ENCODE assay signal across 15 cellular contexts in the genomic region with DNA sequence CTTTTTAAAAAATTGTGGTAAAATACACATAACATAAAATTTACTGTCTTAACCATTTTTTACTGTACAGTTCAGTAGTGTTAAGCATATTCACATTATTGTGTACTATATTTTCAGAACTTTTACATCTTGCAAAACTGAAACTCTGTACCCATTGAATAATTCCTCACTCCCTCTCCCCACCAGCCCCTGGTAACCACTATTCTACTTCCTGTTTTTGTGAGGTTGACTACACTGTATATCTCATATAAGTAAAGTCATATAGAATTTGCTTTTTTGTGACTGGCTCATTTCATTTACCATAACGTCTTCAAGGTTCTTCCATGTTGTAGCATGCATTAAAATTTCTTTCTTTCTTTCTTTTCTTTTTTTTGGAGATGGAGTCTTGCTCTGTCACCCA.
DNase-seq lines count a peak whose midpoint lies in the region; ATAC-seq and FAIRE-seq lines count a peak whose summit lies in the region.
"Had no signal": no experiment of that assay in that cellular context is flagged by ENCODE, and none has a peak within 500 bp of the region (broad histone marks: within the 10 kb centered on the region; RNA-seq: fewer than 3 reads in every experiment).

No MANE protein-coding gene starts in this region.

- no peaks in the 10 kb centered on the region for H3K27me3 Mint-ChIP-seq in activated CD8-positive, alpha-beta T cell treated with anti-CD3 and anti-CD28 coated beads, Interleukin-2, amount 10 ng/mL, durations not matched to agents 7 days and 5 days (ENCODE audit: low read depth)

- H3K4me3 Mint-ChIP-seq in activated CD8-positive, alpha-beta T cell treated with anti-CD3 and anti-CD28 coated beads, Interleukin-2, amount 10 ng/mL, durations not matched to agents 7 days and 5 days: peak overlapping the region; percentile 44

- peak; percentile 66 for ATAC-seq in activated CD8-positive, alpha-beta T cell treated with anti-CD3 and anti-CD28 coated beads, Interleukin-2, amount 10 ng/mL, durations not matched to agents 7 days and 5 days
- no peak for ATAC-seq in esophagus mucosa
- ATAC-seq: HCT116, left lobe of liver had no signal

- H3K9me3 Mint-ChIP-seq in activated CD8-positive, alpha-beta T cell treated with anti-CD3 and anti-CD28 coated beads, Interleukin-2, amount 10 ng/mL, durations not matched to agents 7 days and 5 days (ENCODE audit: insufficient read depth): no peaks in the 10 kb centered on the region

- H3K36me3 Mint-ChIP-seq in activated CD8-positive, alpha-beta T cell treated with anti-CD3 and anti-CD28 coated beads, Interleukin-2, amount 10 ng/mL, durations not matched to agents 7 days and 5 days (ENCODE audit: low read depth): peaks cover 75% of the 10 kb centered on the region

- peak; percentile 15 for FAIRE-seq in GM18507 (lab: Jason Lieb, UNC)

- POLR2A ChIA-PET in activated CD8-positive, alpha-beta T cell treated with anti-CD3 and anti-CD28 coated beads, Interleukin-2, amount 10 ng/mL, durations not matched to agents 7 days and 5 days (lab: Charles Lee): no interaction called here

- peaks cover 36% of the 10 kb centered on the region for H3K4me1 Mint-ChIP-seq in activated CD8-positive, alpha-beta T cell treated with anti-CD3 and anti-CD28 coated beads, Interleukin-2, amount 10 ng/mL, durations not matched to agents 7 days and 5 days (ENCODE audit: low read depth)

- CTCF ChIA-PET in activated CD8-positive, alpha-beta T cell treated with anti-CD3 and anti-CD28 coated beads, Interleukin-2, amount 10 ng/mL, durations not matched to agents 7 days and 5 days (lab: Charles Lee): interaction anchor here (1.0 to 1.3 kb wide), 4 partner anchors 9 to 140 kb away, joined by 4 to 7 read pairs (median 5); partner anchors contain the start of gene LIX1

- DNase-seq in AML-193 (lab: John Stamatoyannopoulos, UW): peak; percentile 18 to 22
- DNase-seq in GM18507 (ENCODE audit: extremely low spot score, insufficient read length, low read depth): no peak
- DNase-seq in Kasumi-1 (lab: John Stamatoyannopoulos, UW): peak; percentile 60 to 63
- DNase-seq in activated CD8-positive, alpha-beta T cell treated with anti-CD3 and anti-CD28 coated beads, Interleukin-2, amount 10 ng/mL, durations not matched to agents 7 days and 5 days: no peak
- no peak for DNase-seq in HPDE6-E6E7 (ENCODE audit: extremely low spot score)
- DNase-seq in activated effector memory CD4-positive, alpha-beta T cell treated with Interleukin-2 at 50 U/mL for 16 hours: no peak
- no peak for DNase-seq in putamen (ENCODE audit: low spot score)
- DNase-seq: activated CD8-positive, alpha-beta memory T cell treated with anti-CD3 and anti-CD28 coated beads, Interleukin-2, amount 50 U/mL, for 4 hours; hippocampal formation; NCI-H1092 treated with DMSO at 0.1 percent for 48 hours; retina; T-helper 9 cell had no signal

- peak overlapping the region; percentile 77 for H3K27ac Mint-ChIP-seq in activated CD8-positive, alpha-beta T cell treated with anti-CD3 and anti-CD28 coated beads, Interleukin-2, amount 10 ng/mL, durations not matched to agents 7 days and 5 days

Comparison
In these comparisons a context has a peak if more than half of its experiments do, and no peak if none do; other contexts are left out.
1. DNase-seq: peak in AML-193 (2 of 2) and Kasumi-1 (2 of 2); none in GM18507 (single experiment), activated CD8-positive, alpha-beta T cell treated with anti-CD3 and anti-CD28 coated beads, Interleukin-2, amount 10 ng/mL, durations not matched to agents 7 days and 5 days (single experiment), HPDE6-E6E7 (single experiment), activated effector memory CD4-positive, alpha-beta T cell treated with Interleukin-2 at 50 U/mL for 16 hours (single experiment) and putamen (single experiment).